ENCODE assay signal across 20 cellular contexts in genomic region chr5:5687113-5687512, GRCh38.
DNase-seq lines count a peak whose midpoint lies in the region; ATAC-seq and TF ChIP-seq lines count a peak whose summit lies in the region.
"Had no signal": no experiment of that assay in that cellular context is flagged by ENCODE, and none has a peak within 500 bp of the region (broad histone marks: within the 10 kb centered on the region; RNA-seq: fewer than 3 reads in every experiment).

No MANE protein-coding gene starts in this region.

- H3K27me3 ChIP-seq in GM23338 (ENCODE audit: insufficient read depth) (no peaks in the 10 kb centered on the region), trophoblast cell (ENCODE audit: insufficient read depth, low read length) (no peaks in the 10 kb centered on the region)
- H3K27me3 ChIP-seq: BLaER1 had no signal

- TF ChIP-seq CTCF in GM23338 (conservative IDR thresholded peaks at IDR 0.05; ENCODE audit: low read depth in 2 of 2): no peak
- no peak for TF ChIP-seq CTCF in progenitor cell of endocrine pancreas (IDR thresholded peaks at IDR 0.05; ENCODE audit: unreplicated experiment)

- H3K4me3 Mint-ChIP-seq in GM23338: no peak overlapping the region
- no peak overlapping the region for H3K4me3 Mint-ChIP-seq in progenitor cell of endocrine pancreas (ENCODE audit: low read depth)
- H3K4me3 Mint-ChIP-seq: B cell; CD4-positive, CD25-positive, alpha-beta regulatory T cell; CD8-positive, alpha-beta T cell; HFFc6 had no signal

- H2BK5ac ChIP-seq in trophoblast cell (ENCODE audit: low read depth, low read length, poor library complexity): no peak overlapping the region

- no peaks in the 10 kb centered on the region for H3K4me1 ChIP-seq in GM23338 (ENCODE audit: insufficient read depth)
- no peaks in the 10 kb centered on the region for H3K4me1 ChIP-seq in trophoblast cell (ENCODE audit: control insufficient read depth in 1 of 2, insufficient read depth in 2 of 2, low read length in 2 of 2)
- H3K4me1 ChIP-seq: Caco-2, HAP-1 had no signal

- DNase-seq in Right ventricle myocardium inferior (ENCODE audit: missing footprints): no peak
- no peak for DNase-seq in cardiac septum (ENCODE audit: low spot score)
- DNase-seq in GM23338 (ENCODE audit: low spot score): no peak
- DNase-seq in trophoblast cell: no peak
- no peak for DNase-seq in DMS153 (lab: John Stamatoyannopoulos, UW)
- DNase-seq in progenitor cell of endocrine pancreas (ENCODE audit: low spot score, unreplicated experiment): no peak
- DNase-seq: Caco-2; CD4-positive, CD25-positive, alpha-beta regulatory T cell; CD8-positive, alpha-beta T cell; DMS79; EL; GDM1; GM23248; HFFc6 had no signal

- H3K79me1 ChIP-seq in trophoblast cell (ENCODE audit: low read length): no peaks in the 10 kb centered on the region

- ATAC-seq in Right ventricle myocardium inferior: peak; percentile 43
- ATAC-seq in GM23338: no peak
- ATAC-seq: CD8-positive, alpha-beta T cell; GM12878 had no signal

- peak overlapping the region; percentile 17 for H3K23ac ChIP-seq in trophoblast cell (ENCODE audit: low read length)

- H3K36me3 ChIP-seq in GM23338 (ENCODE audit: insufficient read depth) (no peaks in the 10 kb centered on the region), trophoblast cell (ENCODE audit: control insufficient read depth in 1 of 2, insufficient read depth in 2 of 2, low read length in 2 of 2) (no peaks in the 10 kb centered on the region)
- H3K36me3 ChIP-seq: BLaER1, HAP-1 had no signal

- no peaks in the 10 kb centered on the region for H4K20me1 ChIP-seq in GM23338 (replicated peaks; ENCODE audit: insufficient read depth)
- H4K20me1 ChIP-seq: BLaER1 had no signal

- H3K4me2 ChIP-seq in GM23338 (no peak overlapping the region), trophoblast cell (ENCODE audit: low read length) (no peak overlapping the region)
- H3K4me2 ChIP-seq: BLaER1 had no signal

- no peak overlapping the region for H2BK120ac ChIP-seq in trophoblast cell (ENCODE audit: insufficient read depth, low read length, poor library complexity)

- H3K27me3 Mint-ChIP-seq in GM23338 (ENCODE audit: insufficient read depth, low read depth, poor library complexity) (peaks cover 8% of the 10 kb centered on the region), progenitor cell of endocrine pancreas (peaks cover 20% of the 10 kb centered on the region)

- no peak overlapping the region for H3K9ac ChIP-seq in trophoblast cell (ENCODE audit: low read length)
- H3K9ac ChIP-seq: BLaER1, GM23248 had no signal

- H3K36me3 Mint-ChIP-seq in GM23338 (ENCODE audit: low read depth) (peaks cover 7% of the 10 kb centered on the region; the same call in 2 of the 3 replicates), progenitor cell of endocrine pancreas (ENCODE audit: insufficient read depth) (no peaks in the 10 kb centered on the region)
- H3K36me3 Mint-ChIP-seq: CD4-positive, CD25-positive, alpha-beta regulatory T cell; CD8-positive, alpha-beta T cell had no signal

- no peak overlapping the region for H2BK12ac ChIP-seq in trophoblast cell (ENCODE audit: low read length)

- H2AFZ ChIP-seq in GM23338: peak overlapping the region; percentile 43; the same call in 1 of the 2 replicates
- H2AFZ ChIP-seq in trophoblast cell (ENCODE audit: insufficient read depth, low read length, poor library complexity): no peak overlapping the region
- H2AFZ ChIP-seq: GM23248 had no signal

- no CpG with 5 or more reads among the region's 2 CpGs for WGBS in trophoblast cell (ENCODE audit: extremely low coverage, insufficient coverage, insufficient read length)

- no peak overlapping the region for H3K14ac ChIP-seq in trophoblast cell (ENCODE audit: low read length)

- no peaks in the 10 kb centered on the region for H3F3A ChIP-seq in GM23338 (replicated peaks; ENCODE audit: low read depth)

- no peak overlapping the region for H4K8ac ChIP-seq in trophoblast cell (ENCODE audit: low read depth, low read length)

- no peak overlapping the region for H3K18ac ChIP-seq in trophoblast cell (ENCODE audit: low read length)

- H3K27ac Mint-ChIP-seq in GM23338 (no peak overlapping the region), progenitor cell of endocrine pancreas (no peak overlapping the region)
- H3K27ac Mint-ChIP-seq: B cell; CD4-positive, CD25-positive, alpha-beta regulatory T cell; CD8-positive, alpha-beta T cell; HFFc6 had no signal

- H3K9me3 Mint-ChIP-seq in GM23338: peaks cover 12% of the 10 kb centered on the region; the same call in 2 of the 3 replicates
- peaks cover 5% of the 10 kb centered on the region for H3K9me3 Mint-ChIP-seq in progenitor cell of endocrine pancreas (ENCODE audit: low read depth)

- H3K79me2 ChIP-seq in GM23338 (replicated peaks; ENCODE audit: insufficient read depth) (no peaks in the 10 kb centered on the region), trophoblast cell (ENCODE audit: control insufficient read depth, insufficient read depth, low read length, poor library complexity) (no peaks in the 10 kb centered on the region)

- intact Hi-C loops in Right ventricle myocardium inferior (cut with DNase I): no loop called here
- intact Hi-C loops in cardiac septum (cut with DNase I): loop anchor here (5.0 kb wide), 2 partner anchors 110 to 190 kb away; no protein-coding TSS in a partner anchor

- H3K4me3 ChIP-seq in GM23338 (no peak overlapping the region), trophoblast cell (ENCODE audit: low read depth, low read length) (no peak overlapping the region)
- H3K4me3 ChIP-seq: BLaER1, GM12878, GM23248, HAP-1 had no signal

- no peak overlapping the region for H4K12ac ChIP-seq in trophoblast cell (ENCODE audit: low read depth, low read length)

- H3K4me1 Mint-ChIP-seq in GM23338 (peaks cover 16% of the 10 kb centered on the region), progenitor cell of endocrine pancreas (ENCODE audit: low read depth) (no peaks in the 10 kb centered on the region)
- H3K4me1 Mint-ChIP-seq: CD4-positive, CD25-positive, alpha-beta regulatory T cell had no signal

- peaks cover 2% of the 10 kb centered on the region for H3K9me3 ChIP-seq in trophoblast cell (ENCODE audit: insufficient read depth, low read depth, low read length)
- H3K9me3 ChIP-seq: BLaER1, Caco-2, HAP-1 had no signal

- no peak overlapping the region for H2AK5ac ChIP-seq in trophoblast cell (ENCODE audit: low read length)

- H3K27ac ChIP-seq in GM23338 (ENCODE audit: low read depth): no peak overlapping the region
- no peak overlapping the region for H3K27ac ChIP-seq in trophoblast cell (ENCODE audit: low read depth, low read length)
- H3K27ac ChIP-seq: 22Rv1, BLaER1, C4-2B, GM23248 had no signal

- no peak overlapping the region for H3K4ac ChIP-seq in trophoblast cell (ENCODE audit: low read depth, low read length)

- H3K9me2 ChIP-seq in GM23338 (ENCODE audit: insufficient read depth): peaks cover 30% of the 10 kb centered on the region; the same call in 1 of the 2 replicates

- no peak overlapping the region for H4K91ac ChIP-seq in trophoblast cell (ENCODE audit: low read depth, low read length)

TF ChIP-seq in GM23338, 12 proteins besides CTCF, POLR2A, EP300 and RAD21:
- TF ChIP-seq NANOG (IDR thresholded peaks at IDR 0.05; ENCODE audit: borderline replicate concordance): no peak
- no peak for TF ChIP-seq JUNB (IDR thresholded peaks at IDR 0.05; ENCODE audit: unreplicated experiment)
- no peak for TF ChIP-seq EZH2 (IDR thresholded peaks at IDR 0.05; ENCODE audit: low read depth, unreplicated experiment)
- TF ChIP-seq STAT1 (IDR thresholded peaks at IDR 0.05; ENCODE audit: unreplicated experiment): no peak
TF ChIP-seq in GM23338: peak in this region for 0.
